8 cellular contexts compared by ENCODE assay signal in the genomic region with DNA sequence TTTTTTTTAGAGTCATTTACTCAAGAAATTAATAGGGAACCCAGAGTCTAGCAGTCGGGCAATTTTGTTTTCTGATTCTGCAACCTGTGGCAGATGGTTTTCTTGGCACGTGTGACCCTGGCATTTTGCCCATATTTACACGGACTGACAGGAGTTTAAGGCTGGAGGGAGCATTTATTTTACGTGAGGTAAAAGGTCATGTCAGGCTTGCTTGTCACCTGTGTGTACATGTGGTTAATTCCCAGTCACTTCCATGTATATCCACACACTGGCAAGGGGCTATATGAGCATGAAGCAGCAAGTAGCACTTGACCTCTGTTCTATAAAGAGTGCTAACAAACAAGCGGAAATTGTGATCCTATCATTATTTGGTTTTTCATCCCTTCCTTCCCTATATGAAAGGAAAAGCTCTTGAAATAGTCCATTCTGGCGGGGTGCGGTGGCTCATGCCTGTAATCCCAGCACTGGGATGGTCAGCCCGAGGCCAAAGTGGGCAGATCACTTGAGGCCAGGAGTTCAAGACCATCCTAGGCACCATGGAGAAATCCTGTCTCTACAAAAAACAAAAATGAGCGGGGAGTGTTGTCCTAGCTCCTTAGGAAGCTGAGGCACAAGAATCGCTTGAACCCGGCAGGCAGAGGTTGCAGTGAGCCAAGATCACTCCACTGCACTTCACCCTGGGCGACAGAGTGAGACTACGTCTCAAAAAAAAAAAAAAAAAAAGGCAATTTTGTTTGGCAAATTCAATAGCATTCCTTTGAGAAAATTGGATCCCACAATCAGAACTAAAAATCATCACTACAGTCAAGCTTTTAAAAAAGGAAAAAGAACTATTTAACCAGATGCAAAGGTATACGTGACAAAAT. TPM values are rescaled to one million over a fixed set of nuclear protein-coding genes. Genes with fewer than 3 reads are reported as not detected.
A peak's percentile ranks its signal among the peaks of the same experiment; 100 is the strongest.
DNase-seq lines count a peak whose midpoint lies in the region; ATAC-seq, FAIRE-seq and TF ChIP-seq lines count a peak whose summit lies in the region.

No MANE protein-coding gene starts in this region.

- no peaks in the 10 kb centered on the region for H3K36me3 ChIP-seq in GM23248 (ENCODE audit: low read depth)
- H3K36me3 ChIP-seq in body of pancreas (replicated peaks in 1 of 2; ENCODE audit: insufficient read depth in 1 of 2, low read depth in 2 of 2): no peaks in the 10 kb centered on the region
- no peaks in the 10 kb centered on the region for H3K36me3 ChIP-seq in mucosa of descending colon (ENCODE audit: low read depth)

- ATAC-seq in body of pancreas (peak; percentile 26), mucosa of descending colon (peak; percentile 15), esophagus mucosa (no peak)

- H3K4me3 ChIP-seq in GM23248: peak overlapping the region; percentile 97
- peak overlapping the region in 1 of 2 donors; percentile 89 for H3K4me3 ChIP-seq in body of pancreas
- H3K4me3 ChIP-seq in mucosa of descending colon: no peak overlapping the region

- TF ChIP-seq CTCF in body of pancreas (IDR thresholded peaks at IDR 0.05) (peak in 4 of 7 experiments; percentile 4 to 18 (median 4)), mucosa of descending colon (IDR thresholded peaks at IDR 0.05) (no peak)

- intact Hi-C loops in body of pancreas (cut with DNase I) (no loop called here), mucosa of descending colon (cut with DNase I, micrococcal nuclease) (no loop called here)

- peak in 2 of 3 donors; percentile 64 to 67 for TF ChIP-seq POLR2A in body of pancreas (IDR thresholded peaks at IDR 0.05)

- no peaks in the 10 kb centered on the region for H3K9me2 ChIP-seq in GM23248 (ENCODE audit: insufficient read depth)

- H3K27ac ChIP-seq in GM23248 (no peak overlapping the region; the same call in 1 of the 2 replicates), body of pancreas (peak overlapping the region; percentile 94 to 100 (median 98))

- peak overlapping the region; percentile 89 for H3K4me2 ChIP-seq in GM23248 (ENCODE audit: unreplicated experiment)

- no peak for FAIRE-seq in GM19239 (lab: Jason Lieb, UNC)

- in situ Hi-C loops in GM23248 (cut with MboI): no loop called here

- H2AFZ ChIP-seq in GM23248: no peak overlapping the region

- peaks cover 4% of the 10 kb centered on the region; the same call in 1 of the 2 replicates for H4K20me1 ChIP-seq in GM23248 (ENCODE audit: insufficient read depth)

- peak overlapping the region; percentile 99; the same call in 1 of the 2 replicates for H3K9ac ChIP-seq in GM23248

- peaks cover 70% of the 10 kb centered on the region for H3K79me2 ChIP-seq in GM23248 (ENCODE audit: insufficient read depth)

- 51 to 53% methylated on average over 14 of the region's 14 CpGs for WGBS in GM23248 (ENCODE audit: low coverage in 1 of 2, low lambda C conversion rate in 2 of 2, missing lambda C conversion rate in 2 of 2), 2 experiments
- 15 to 18% methylated on average over 14 of the region's 14 CpGs for WGBS in body of pancreas, 2 donors

- peaks cover 21% of the 10 kb centered on the region for H3F3A ChIP-seq in GM23248 (ENCODE audit: insufficient read depth)

- H3K9me3 ChIP-seq in GM23248 (ENCODE audit: low read depth): no peaks in the 10 kb centered on the region
- no peaks in the 10 kb centered on the region for H3K9me3 ChIP-seq in body of pancreas
- no peaks in the 10 kb centered on the region for H3K9me3 ChIP-seq in mucosa of descending colon

- H3K27me3 ChIP-seq in GM23248 (replicated peaks; ENCODE audit: insufficient read depth) (no peaks in the 10 kb centered on the region), body of pancreas (no peaks in the 10 kb centered on the region)

- H3K4me1 ChIP-seq in GM23248 (ENCODE audit: insufficient read depth): peaks cover 33% of the 10 kb centered on the region
- H3K4me1 ChIP-seq in body of pancreas: peaks cover 61% of the 10 kb centered on the region
- H3K4me1 ChIP-seq in mucosa of descending colon (ENCODE audit: low read depth): peaks cover 19% of the 10 kb centered on the region

- DNase-seq in GM23248: peak; percentile 14
- DNase-seq in NCI-H2107 treated with DMSO at 0.1 percent for 48 hours (lab: John Stamatoyannopoulos, UW; ENCODE audit: unreplicated experiment): peak; percentile 65
- DNase-seq in body of pancreas: peak; percentile 91 to 96 (median 94)
- DNase-seq in mucosa of descending colon: peak in 2 of 3 donors; percentile 71 to 89
- no peak for DNase-seq in GM19239 (ENCODE audit: insufficient read length, low spot score)
- no peak for DNase-seq in GM03348 (ENCODE audit: low spot score)
- DNase-seq in glomerular visceral epithelial cell (ENCODE audit: extremely low spot score): no peak

RNA-seq across cellular contexts. Expression of a gene that starts 2.1 kb away (rescaled TPM):
- total RNA-seq in GM23248 (2014; rRNA removed; shearing (Covaris generic)): 50.3 and 58.8 TPM in 2 replicates
- polyA plus RNA-seq in GM23248 (2016; fragmentation: Nextera tagmentation; extraction: Ambion mirVana): 19.9 and 21.5 TPM in 2 replicates
- total RNA-seq in body of pancreas: 10 to 100 TPM; 49.8 to 76.8 TPM
- total RNA-seq in mucosa of descending colon: 10 to 100 TPM; 64.1 to 96.7 (median 79.8) TPM
- total RNA-seq in esophagus mucosa: 40.4 TPM

RNA-seq across cellular contexts. Expression of a gene that starts 34.8 kb away (rescaled TPM):
- 132 and 133 TPM in 2 replicates for total RNA-seq in GM23248 (2014; rRNA removed; shearing (Covaris generic))
- polyA plus RNA-seq in GM23248 (2016; fragmentation: Nextera tagmentation; extraction: Ambion mirVana): 242 and 250 TPM in 2 replicates
- total RNA-seq in body of pancreas (10 to 100 TPM; 17.5 to 27.2 TPM), mucosa of descending colon (10 to 100 TPM; 18.8 to 64.2 (median 23.9) TPM), esophagus mucosa (108 TPM)

RNA-seq across cellular contexts. Expression of a gene that starts 47.6 kb away (rescaled TPM):
- 673 and 725 TPM in 2 replicates for total RNA-seq in GM23248 (2014; rRNA removed; shearing (Covaris generic))
- 919 and 933 TPM in 2 replicates for polyA plus RNA-seq in GM23248 (2016; fragmentation: Nextera tagmentation; extraction: Ambion mirVana)
- total RNA-seq in body of pancreas (100 to 1,000 TPM; 108 to 172 TPM), mucosa of descending colon (100 to 1,000 TPM; 306 to 433 (median 397) TPM), esophagus mucosa (683 TPM)

Comparison
In these comparisons a context has a peak if more than half of its experiments do, and no peak if none do; other contexts are left out.
1. DNase-seq: peak in GM23248 (single experiment), NCI-H2107 treated with DMSO at 0.1 percent for 48 hours (single experiment), body of pancreas (4 of 4) and mucosa of descending colon (2 of 3); none in GM19239 (single experiment), GM03348 (single experiment) and glomerular visceral epithelial cell (single experiment).